Comparison of ENCODE assay signal across 14 cellular contexts in genomic region chr3:193982258-193982659, GRCh38.
DNase-seq lines count a peak whose midpoint lies in the region; ATAC-seq and TF ChIP-seq lines count a peak whose summit lies in the region.
"Had no signal": no experiment of that assay in that cellular context is flagged by ENCODE, and none has a peak within 500 bp of the region (broad histone marks: within the 10 kb centered on the region; RNA-seq: fewer than 3 reads in every experiment).

No MANE protein-coding gene starts in this region.

- H3K36me3 Mint-ChIP-seq in Calu3 (ENCODE audit: insufficient read depth, unreplicated experiment): no peaks in the 10 kb centered on the region
- no peaks in the 10 kb centered on the region for H3K36me3 Mint-ChIP-seq in GM23338 (ENCODE audit: low read depth)

- H3K79me2 ChIP-seq in GM23338 (replicated peaks; ENCODE audit: insufficient read depth): no peaks in the 10 kb centered on the region

- TF ChIP-seq CTCF in Calu3 (IDR thresholded peaks at IDR 0.05; ENCODE audit: unreplicated experiment) (no peak), GM23338 (conservative IDR thresholded peaks at IDR 0.05; ENCODE audit: low read depth in 2 of 2) (no peak)

- no peak overlapping the region for H3K27ac Mint-ChIP-seq in Calu3 (ENCODE audit: unreplicated experiment)
- H3K27ac Mint-ChIP-seq in GM23338: no peak overlapping the region
- H3K27ac Mint-ChIP-seq: activated T-cell treated with anti-CD3 and anti-CD28 coated beads, Interleukin-2, amount 50 U/mL, for 72 hours; T-helper 2 cell treated with Interferon-gamma antibody and Interleukin-4, amounts not matched to agents 5 μg/mL and 100 μg/mL, for 36 hours had no signal

- no peaks in the 10 kb centered on the region for H3K4me1 ChIP-seq in GM23338 (ENCODE audit: insufficient read depth)

- DNase-seq in Calu3 (peak; percentile 61), anterior cingulate cortex (lab: John Stamatoyannopoulos, UW) (peak in 47 of 58 donors; percentile 4 to 82 (median 46)), head of caudate nucleus (peak in 39 of 42 donors; percentile 6 to 82 (median 47)), pons (ENCODE audit: low spot score) (peak; percentile 50), GM23338 (ENCODE audit: low spot score) (no peak), NCI-H1048 (lab: John Stamatoyannopoulos, UW) (no peak)
- no peak for DNase-seq in activated CD8-positive, alpha-beta memory T cell treated with anti-CD3 and anti-CD28 coated beads, Interleukin-2, amount 50 U/mL, for 48 hours
- no peak for DNase-seq in stimulated activated CD8-positive, alpha-beta memory T cell treated with anti-CD3 and anti-CD28 coated beads, Interleukin-4, amount 100 ng/mL, for 48 hours
- DNase-seq: activated T-cell treated with anti-CD3 and anti-CD28 coated beads, Interleukin-2, amount 50 U/mL, for 72 hours; effector CD4-positive, alpha-beta T cell; NCI-H345; stimulated activated CD4-positive, alpha-beta T cell treated with anti-CD3 and anti-CD28 coated beads, Interleukin-4, amount 100 ng/mL, for 1 hour had no signal

- H3K4me3 ChIP-seq in GM23338: no peak overlapping the region

- no peaks in the 10 kb centered on the region for H3K27me3 Mint-ChIP-seq in Calu3 (ENCODE audit: unreplicated experiment)
- H3K27me3 Mint-ChIP-seq in GM23338 (ENCODE audit: insufficient read depth, low read depth, poor library complexity): peaks cover 23% of the 10 kb centered on the region

- H3F3A ChIP-seq in GM23338 (replicated peaks; ENCODE audit: low read depth): no peaks in the 10 kb centered on the region

- no peak for ATAC-seq in GM23338
- ATAC-seq: activated T-cell treated with anti-CD3 and anti-CD28 coated beads, Interleukin-2, amount 50 U/mL, for 72 hours had no signal

- H3K4me1 Mint-ChIP-seq in Calu3 (ENCODE audit: low read depth, unreplicated experiment) (peaks cover 22% of the 10 kb centered on the region), GM23338 (peaks cover 3% of the 10 kb centered on the region; the same call in 2 of the 3 replicates)

- H3K4me3 Mint-ChIP-seq in Calu3 (ENCODE audit: low read depth, unreplicated experiment) (no peak overlapping the region), GM23338 (no peak overlapping the region)
- H3K4me3 Mint-ChIP-seq: activated T-cell treated with anti-CD3 and anti-CD28 coated beads, Interleukin-2, amount 50 U/mL, for 72 hours; T-helper 2 cell treated with Interferon-gamma antibody and Interleukin-4, amounts not matched to agents 5 μg/mL and 100 μg/mL, for 36 hours had no signal

- no peak overlapping the region for H3K27ac ChIP-seq in GM23338 (ENCODE audit: low read depth)
- H3K27ac ChIP-seq: HL-60 had no signal

- no peaks in the 10 kb centered on the region for H3K9me2 ChIP-seq in GM23338 (ENCODE audit: insufficient read depth)

- intact Hi-C loops in Calu3 (cut with micrococcal nuclease; ENCODE audit: unreplicated experiment) (no loop called here), head of caudate nucleus (cut with DNase I) (no loop called here)

- no peak overlapping the region for H2AFZ ChIP-seq in GM23338

- H3K36me3 ChIP-seq in GM23338 (ENCODE audit: insufficient read depth): no peaks in the 10 kb centered on the region

- no peaks in the 10 kb centered on the region for H3K9me3 Mint-ChIP-seq in Calu3 (ENCODE audit: low read depth, unreplicated experiment)
- H3K9me3 Mint-ChIP-seq in GM23338: no peaks in the 10 kb centered on the region
- H3K9me3 Mint-ChIP-seq: activated T-cell treated with anti-CD3 and anti-CD28 coated beads, Interleukin-2, amount 50 U/mL, for 72 hours; T-helper 2 cell treated with Interferon-gamma antibody and Interleukin-4, amounts not matched to agents 5 μg/mL and 100 μg/mL, for 36 hours had no signal

- no peaks in the 10 kb centered on the region for H4K20me1 ChIP-seq in GM23338 (replicated peaks; ENCODE audit: insufficient read depth)

- CTCF ChIA-PET in Calu3 (lab: Charles Lee): interaction anchor here (0.9 to 1.5 kb wide), 2 partner anchors 11 to 21 kb away, joined by 3 to 6 read pairs; no protein-coding TSS in a partner anchor

- BruUV-seq in Calu3 (replicated peaks; lab: Mats Ljungman, UMichigan): no TSS peak

- no peaks in the 10 kb centered on the region for H3K27me3 ChIP-seq in GM23338 (ENCODE audit: insufficient read depth)

- no peak overlapping the region for H3K4me2 ChIP-seq in GM23338

TF ChIP-seq in GM23338, 12 proteins besides CTCF, POLR2A, EP300 and RAD21 (continues in another document):
- TF ChIP-seq NANOG (IDR thresholded peaks at IDR 0.05; ENCODE audit: borderline replicate concordance) (no peak), REST (IDR thresholded peaks at IDR 0.05; ENCODE audit: unreplicated experiment) (no peak), JUNB (IDR thresholded peaks at IDR 0.05; ENCODE audit: unreplicated experiment) (no peak), ETS1 (IDR thresholded peaks at IDR 0.05) (no peak), EZH2phosphoT487 (IDR thresholded peaks at IDR 0.05; ENCODE audit: unreplicated experiment) (no peak), STAT1 (IDR thresholded peaks at IDR 0.05; ENCODE audit: unreplicated experiment) (no peak), POLR2AphosphoS5 (IDR thresholded peaks at IDR 0.05; ENCODE audit: low read depth) (no peak)

Comparison
In these comparisons a context has a peak if more than half of its experiments do, and no peak if none do; other contexts are left out.
1. DNase-seq: peak in Calu3 (single experiment), anterior cingulate cortex (47 of 58), head of caudate nucleus (39 of 42) and pons (single experiment); none in activated CD8-positive, alpha-beta memory T cell treated with anti-CD3 and anti-CD28 coated beads, Interleukin-2, amount 50 U/mL, for 48 hours (single experiment), GM23338 (single experiment), stimulated activated CD8-positive, alpha-beta memory T cell treated with anti-CD3 and anti-CD28 coated beads, Interleukin-4, amount 100 ng/mL, for 48 hours (single experiment) and NCI-H1048 (single experiment).